8 cellular contexts compared by ENCODE assay signal in genomic region chr21:46635324-46636180, GRCh38. TPM values are rescaled to one million over a fixed set of nuclear protein-coding genes. Genes with fewer than 3 reads are reported as not detected.
DNase-seq lines count a peak whose midpoint lies in the region; ATAC-seq and TF ChIP-seq lines count a peak whose summit lies in the region.

PRMT2 (plus strand) TSS chr21:46635674; CDS start chr21:46636952, 1,278 bp downstream.

- H3K36me3 ChIP-seq in H7 (replicated peaks; ENCODE audit: control insufficient read depth, insufficient read depth, low read length), result peaks cover 4% of the 10 kb centered on the region; the same call in 1 of the 2 replicates

- DNase-seq in ELR (ENCODE audit: low read depth) (peak; percentile 95), H7 (peak; percentile 100), M059J (ENCODE audit: low read depth) (peak; percentile 98), fibroblast of peridontal ligament (ENCODE audit: extremely low read depth) (peak; percentile 97), natural killer cell (peak; percentile 97)
- peak; percentile 98 for DNase-seq in activated T-helper 9 cell treated with anti-CD3 and anti-CD28 coated beads, Interleukin-2, amount 50 U/mL, for 16 hours (ENCODE audit: low read depth)
- peak; percentile 93 to 98 (median 96) for DNase-seq in stimulated activated naive CD4-positive, alpha-beta T cell (lab: John Stamatoyannopoulos, UW)

- no peak for TF ChIP-seq CTCF in natural killer cell (IDR thresholded peaks at IDR 0.05)

- no peaks in the 10 kb centered on the region for H3K27me3 Mint-ChIP-seq in natural killer cell (ENCODE audit: low read depth in 2 of 2)

- peak; percentile 89 for TF ChIP-seq POLR2A in Raji (IDR thresholded peaks at IDR 0.05; ENCODE audit: insufficient read depth, low read depth, low read length)

- ATAC-seq in natural killer cell, result peak; percentile 81 to 95 (median 91)

- H3K36me3 Mint-ChIP-seq in natural killer cell, result peaks cover 3% of the 10 kb centered on the region

- H3K4me1 Mint-ChIP-seq in natural killer cell, result peaks cover 53 to 65% of the 10 kb centered on the region in 2 donors

- H3K27ac Mint-ChIP-seq in natural killer cell, result peak within 1 kb of the TSS; percentile 93 to 99

- H3K9me3 Mint-ChIP-seq in natural killer cell, result no peaks in the 10 kb centered on the region

- H3K4me3 ChIP-seq in H7 (ENCODE audit: insufficient read depth, low read depth, low read length), result peak within 1 kb of the TSS; percentile 100

- intact Hi-C loops in natural killer cell (cut with micrococcal nuclease), result loop anchor here (2.0 kb wide), 1 partner anchor 77 kb away; no protein-coding TSS in a partner anchor

- H3K27me3 ChIP-seq in H7 (ENCODE audit: control insufficient read depth, insufficient read depth, low read length), result no peaks in the 10 kb centered on the region

- H3K4me3 Mint-ChIP-seq in natural killer cell, result peak within 1 kb of the TSS; percentile 98

RNA-seq across cellular contexts. Expression of gene PRMT2, which starts in this region (rescaled TPM):
- total RNA-seq in H7 (2014; rRNA removed; shearing (Covaris generic)), result 54.1 and 59.9 TPM in 2 replicates
- 75.0 and 117 TPM in 2 replicates for total RNA-seq in M059J (2014; rRNA removed; shearing (Covaris generic))
- total RNA-seq in natural killer cell, result 100 to 1,000 TPM; 122 to 199 (median 170) TPM

Comparison
In these comparisons a context has a peak if more than half of its experiments do, and no peak if none do; other contexts are left out.
1. Peak in every context shown above with its lines: DNase-seq, ATAC-seq and H3K4me3 ChIP-seq.